Comparison of ENCODE assay signal across 2 cellular contexts in the genomic region with DNA sequence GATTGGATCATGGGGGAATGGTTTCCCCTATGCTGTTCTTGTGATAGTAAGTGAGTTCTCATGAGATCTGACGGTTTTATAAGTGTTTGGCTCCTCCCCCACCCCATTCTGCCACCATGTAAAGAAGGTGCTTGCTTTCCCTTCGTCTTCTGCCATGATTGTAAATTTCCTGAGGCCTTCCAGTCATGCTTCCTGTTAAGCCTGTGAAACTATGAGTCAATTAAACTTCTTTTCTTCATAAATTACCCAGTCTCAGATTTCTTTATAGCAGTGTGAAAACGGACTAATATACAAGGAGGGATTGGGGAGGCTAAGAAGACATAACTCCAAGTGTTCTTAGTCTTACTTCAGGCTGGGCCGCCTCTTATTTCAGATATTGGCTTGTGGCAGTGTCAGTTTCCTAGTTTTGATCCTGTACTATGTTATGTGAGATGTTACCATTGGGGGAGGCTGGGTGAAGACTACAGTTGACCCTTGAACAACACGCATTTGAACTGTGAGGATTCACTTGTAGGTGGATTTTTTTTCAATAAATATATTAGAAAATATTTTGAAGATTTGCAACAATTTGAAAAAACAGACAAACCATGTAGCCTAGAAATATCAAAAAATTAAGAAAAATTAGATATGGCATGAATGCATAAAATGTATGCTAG.
TF ChIP-seq lines count a peak whose summit lies in the region.

No MANE protein-coding gene starts in this region.

TF ChIP-seq in A549, 52 proteins besides CTCF, POLR2A, EP300 and RAD21:
- TF ChIP-seq, protein P1, sequence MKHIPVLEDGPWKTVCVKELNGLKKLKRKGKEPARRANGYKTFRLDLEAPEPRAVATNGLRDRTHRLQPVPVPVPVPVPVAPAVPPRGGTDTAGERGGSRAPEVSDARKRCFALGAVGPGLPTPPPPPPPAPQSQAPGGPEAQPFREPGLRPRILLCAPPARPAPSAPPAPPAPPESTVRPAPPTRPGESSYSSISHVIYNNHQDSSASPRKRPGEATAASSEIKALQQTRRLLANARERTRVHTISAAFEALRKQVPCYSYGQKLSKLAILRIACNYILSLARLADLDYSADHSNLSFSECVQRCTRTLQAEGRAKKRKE (CRISPR knock-in tag; IDR thresholded peaks at IDR 0.05; ENCODE audit: low read depth) = no peak
- TF ChIP-seq, protein P2, sequence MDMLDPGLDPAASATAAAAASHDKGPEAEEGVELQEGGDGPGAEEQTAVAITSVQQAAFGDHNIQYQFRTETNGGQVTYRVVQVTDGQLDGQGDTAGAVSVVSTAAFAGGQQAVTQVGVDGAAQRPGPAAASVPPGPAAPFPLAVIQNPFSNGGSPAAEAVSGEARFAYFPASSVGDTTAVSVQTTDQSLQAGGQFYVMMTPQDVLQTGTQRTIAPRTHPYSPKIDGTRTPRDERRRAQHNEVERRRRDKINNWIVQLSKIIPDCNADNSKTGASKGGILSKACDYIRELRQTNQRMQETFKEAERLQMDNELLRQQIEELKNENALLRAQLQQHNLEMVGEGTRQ (IDR thresholded peaks at IDR 0.05) = no peak
- TF ChIP-seq POLR2AphosphoS2 (conservative IDR thresholded peaks at IDR 0.05; ENCODE audit: low read length) (no peak), NR3C1 (IDR thresholded peaks at IDR 0.05) (no peak), ESRRA (IDR thresholded peaks at IDR 0.05; ENCODE audit: borderline replicate concordance, low read length) (no peak), FOSL2 (IDR thresholded peaks at IDR 0.05) (no peak), FOSL2 (CRISPR knock-in tag; IDR thresholded peaks at IDR 0.05) (no peak), EHF (CRISPR knock-in tag; IDR thresholded peaks at IDR 0.05) (no peak), HOXA7 (CRISPR knock-in tag; IDR thresholded peaks at IDR 0.05) (no peak), CEBPB (IDR thresholded peaks at IDR 0.05) (no peak), MYC (IDR thresholded peaks at IDR 0.05; ENCODE audit: borderline replicate concordance, low read length) (no peak), NPAS2 (CRISPR knock-in tag; IDR thresholded peaks at IDR 0.05; ENCODE audit: borderline replicate concordance) (no peak), NFE2L2 (conservative IDR thresholded peaks at IDR 0.05; ENCODE audit: low read length) (no peak), RARB (CRISPR knock-in tag; IDR thresholded peaks at IDR 0.05) (no peak), HEYL (CRISPR knock-in tag; IDR thresholded peaks at IDR 0.05) (no peak), RCOR1 (IDR thresholded peaks at IDR 0.05; ENCODE audit: low read depth, low read length) (no peak), SMC3 (IDR thresholded peaks at IDR 0.05) (no peak)
- TF ChIP-seq, protein P3, sequence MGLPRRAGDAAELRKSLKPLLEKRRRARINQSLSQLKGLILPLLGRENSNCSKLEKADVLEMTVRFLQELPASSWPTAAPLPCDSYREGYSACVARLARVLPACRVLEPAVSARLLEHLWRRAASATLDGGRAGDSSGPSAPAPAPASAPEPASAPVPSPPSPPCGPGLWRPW (IDR thresholded peaks at IDR 0.05) = no peak
- TF ChIP-seq, protein P4, sequence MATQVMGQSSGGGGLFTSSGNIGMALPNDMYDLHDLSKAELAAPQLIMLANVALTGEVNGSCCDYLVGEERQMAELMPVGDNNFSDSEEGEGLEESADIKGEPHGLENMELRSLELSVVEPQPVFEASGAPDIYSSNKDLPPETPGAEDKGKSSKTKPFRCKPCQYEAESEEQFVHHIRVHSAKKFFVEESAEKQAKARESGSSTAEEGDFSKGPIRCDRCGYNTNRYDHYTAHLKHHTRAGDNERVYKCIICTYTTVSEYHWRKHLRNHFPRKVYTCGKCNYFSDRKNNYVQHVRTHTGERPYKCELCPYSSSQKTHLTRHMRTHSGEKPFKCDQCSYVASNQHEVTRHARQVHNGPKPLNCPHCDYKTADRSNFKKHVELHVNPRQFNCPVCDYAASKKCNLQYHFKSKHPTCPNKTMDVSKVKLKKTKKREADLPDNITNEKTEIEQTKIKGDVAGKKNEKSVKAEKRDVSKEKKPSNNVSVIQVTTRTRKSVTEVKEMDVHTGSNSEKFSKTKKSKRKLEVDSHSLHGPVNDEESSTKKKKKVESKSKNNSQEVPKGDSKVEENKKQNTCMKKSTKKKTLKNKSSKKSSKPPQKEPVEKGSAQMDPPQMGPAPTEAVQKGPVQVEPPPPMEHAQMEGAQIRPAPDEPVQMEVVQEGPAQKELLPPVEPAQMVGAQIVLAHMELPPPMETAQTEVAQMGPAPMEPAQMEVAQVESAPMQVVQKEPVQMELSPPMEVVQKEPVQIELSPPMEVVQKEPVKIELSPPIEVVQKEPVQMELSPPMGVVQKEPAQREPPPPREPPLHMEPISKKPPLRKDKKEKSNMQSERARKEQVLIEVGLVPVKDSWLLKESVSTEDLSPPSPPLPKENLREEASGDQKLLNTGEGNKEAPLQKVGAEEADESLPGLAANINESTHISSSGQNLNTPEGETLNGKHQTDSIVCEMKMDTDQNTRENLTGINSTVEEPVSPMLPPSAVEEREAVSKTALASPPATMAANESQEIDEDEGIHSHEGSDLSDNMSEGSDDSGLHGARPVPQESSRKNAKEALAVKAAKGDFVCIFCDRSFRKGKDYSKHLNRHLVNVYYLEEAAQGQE (IDR thresholded peaks at IDR 0.05) = no peak

TF ChIP-seq in HEK293, 187 proteins besides CTCF, POLR2A, EP300 and RAD21:
- TF ChIP-seq ZNF529 (tag by site-specific recombination; IDR thresholded peaks at IDR 0.05; ENCODE audit: insufficient replicate concordance) (peak; percentile 94), ZNF658 (tag by site-specific recombination; IDR thresholded peaks at IDR 0.05) (no peak), GFI1B (tag by site-specific recombination; IDR thresholded peaks at IDR 0.05) (no peak)
- TF ChIP-seq, protein P5, sequence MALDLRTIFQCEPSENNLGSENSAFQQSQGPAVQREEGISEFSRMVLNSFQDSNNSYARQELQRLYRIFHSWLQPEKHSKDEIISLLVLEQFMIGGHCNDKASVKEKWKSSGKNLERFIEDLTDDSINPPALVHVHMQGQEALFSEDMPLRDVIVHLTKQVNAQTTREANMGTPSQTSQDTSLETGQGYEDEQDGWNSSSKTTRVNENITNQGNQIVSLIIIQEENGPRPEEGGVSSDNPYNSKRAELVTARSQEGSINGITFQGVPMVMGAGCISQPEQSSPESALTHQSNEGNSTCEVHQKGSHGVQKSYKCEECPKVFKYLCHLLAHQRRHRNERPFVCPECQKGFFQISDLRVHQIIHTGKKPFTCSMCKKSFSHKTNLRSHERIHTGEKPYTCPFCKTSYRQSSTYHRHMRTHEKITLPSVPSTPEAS (tag by site-specific recombination; IDR thresholded peaks at IDR 0.05) = no peak
